34 cellular contexts compared by ENCODE assay signal in the genomic region with DNA sequence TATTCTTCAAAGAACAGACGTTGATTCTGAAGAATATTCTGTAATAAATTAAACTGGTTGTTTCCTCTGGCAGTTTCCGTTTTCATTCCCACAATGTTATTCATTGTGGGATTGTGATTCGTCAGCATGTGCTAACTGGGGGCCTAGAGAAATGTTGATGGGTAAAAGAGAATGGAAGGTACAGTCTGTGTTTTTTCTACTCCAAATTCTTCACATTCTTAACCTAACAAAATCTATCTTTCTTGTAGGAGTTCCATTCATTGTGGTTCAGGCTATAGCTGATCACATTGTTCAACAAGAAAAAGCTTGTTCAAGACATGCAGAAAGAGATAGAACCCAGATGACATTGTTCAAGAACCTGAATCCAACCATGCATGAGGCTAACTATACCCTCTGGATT. TPM values are rescaled to one million over a fixed set of nuclear protein-coding genes. Genes with fewer than 3 reads are reported as not detected.
DNase-seq lines count a peak whose midpoint lies in the region; ATAC-seq and TF ChIP-seq lines count a peak whose summit lies in the region.
"Had no signal": no experiment of that assay in that cellular context is flagged by ENCODE, and none has a peak within 500 bp of the region (broad histone marks: within the 10 kb centered on the region; RNA-seq: fewer than 3 reads in every experiment).

No MANE protein-coding gene starts in this region.

- H3K4me1 Mint-ChIP-seq in endothelial cell (ENCODE audit: unreplicated experiment) = peaks cover 5% of the 10 kb centered on the region
- H3K4me1 Mint-ChIP-seq: memory B cell; naive thymus-derived CD8-positive, alpha-beta T cell had no signal

- H2AFZ ChIP-seq in ACC112 (ENCODE audit: low read length, unreplicated experiment) = peak overlapping the region; percentile 11
- H2AFZ ChIP-seq in GM23248 = peak overlapping the region; percentile 35

- H3K36me3 ChIP-seq in ACC112 (ENCODE audit: insufficient read depth, low read length) = no peaks in the 10 kb centered on the region
- H3K36me3 ChIP-seq in GM23248 (ENCODE audit: low read depth) = no peaks in the 10 kb centered on the region
- no peaks in the 10 kb centered on the region for H3K36me3 ChIP-seq in adipocyte (ENCODE audit: control insufficient read depth, insufficient read depth, low read length, severe bottlenecking)
- H3K36me3 ChIP-seq: Peyer's patch, suprapubic skin had no signal

- peak; percentile 35 for DNase-seq in GM23248
- DNase-seq in adipocyte (ENCODE audit: low read depth) = no peak
- peak; percentile 12 for DNase-seq in glomerular visceral epithelial cell (ENCODE audit: extremely low spot score)
- no peak for DNase-seq in endothelial cell (ENCODE audit: low spot score)
- DNase-seq in SW480 (ENCODE audit: low spot score) = no peak
- DNase-seq in NCI-H2081 (lab: John Stamatoyannopoulos, UW) = no peak
- DNase-seq: activated CD8-positive, alpha-beta memory T cell treated with anti-CD3 and anti-CD28 coated beads for 24 hours; activated naive CD4-positive, alpha-beta T cell treated with anti-CD3 and anti-CD28 coated beads for 36 hours; activated T-cell treated with anti-CD3 and anti-CD28 coated beads, Interleukin-2, amount 50 U/mL, for 4 hours; aorta; cerebellar nuclear complex; DMS 273 treated with DMSO at 0.1 percent for 48 hours; endodermal cell; H7; hippocampal formation; islet precursor cell; Karpas-422; naive thymus-derived CD8-positive, alpha-beta T cell; NCI-H1048; NCI-H446 treated with DMSO at 0.1 percent for 48 hours; NK-92 treated with Interleukin-12 subunit alpha and Interleukin-12 subunit beta, amount 100 ng/mL, for 24 hours; Peyer's patch; right lobe of liver; stimulated activated CD4-positive, alpha-beta T cell treated with anti-CD3 and anti-CD28 coated beads, Interleukin-15, amount 100 ng/mL, for 24 hours; T-helper 9 cell had no signal

- no peaks in the 10 kb centered on the region for H3K9me2 ChIP-seq in GM23248 (ENCODE audit: insufficient read depth)

- H3K27ac ChIP-seq in ACC112 (ENCODE audit: low read depth, low read length) (peak overlapping the region; percentile 57; the same call in 1 of the 2 replicates), GM23248 (peak overlapping the region; percentile 61; the same call in 1 of the 2 replicates)
- H3K27ac ChIP-seq: A549, Peyer's patch, right lobe of liver, SK-N-MC had no signal

- H3K4me1 ChIP-seq in ACC112 (ENCODE audit: control insufficient read depth, insufficient read depth, low read length, unreplicated experiment) = peaks cover 21% of the 10 kb centered on the region
- H3K4me1 ChIP-seq in GM23248 (ENCODE audit: insufficient read depth) = peaks cover 28% of the 10 kb centered on the region
- H3K4me1 ChIP-seq in adipocyte (ENCODE audit: control insufficient read depth, insufficient read depth, low read length) = peaks cover 25% of the 10 kb centered on the region
- H3K4me1 ChIP-seq: A549, Peyer's patch, suprapubic skin had no signal

- peak overlapping the region; percentile 97 for H3K4me2 ChIP-seq in GM23248 (ENCODE audit: unreplicated experiment)
- H3K4me2 ChIP-seq: A549 had no signal

- H3K79me2 ChIP-seq in ACC112 (ENCODE audit: control insufficient read depth, insufficient read depth, low read length, unreplicated experiment) (no peaks in the 10 kb centered on the region), GM23248 (ENCODE audit: insufficient read depth) (no peaks in the 10 kb centered on the region)

- H3K27me3 ChIP-seq in ACC112 (ENCODE audit: insufficient read depth, low read length) (no peaks in the 10 kb centered on the region), GM23248 (replicated peaks; ENCODE audit: insufficient read depth) (no peaks in the 10 kb centered on the region), adipocyte (replicated peaks; ENCODE audit: control insufficient read depth, insufficient read depth, low read length) (no peaks in the 10 kb centered on the region)
- H3K27me3 ChIP-seq: Peyer's patch, right lobe of liver, suprapubic skin had no signal

- 2 to 5% methylated on average over 3 of the region's 3 CpGs for WGBS in GM23248 (ENCODE audit: low coverage in 1 of 2, low lambda C conversion rate in 2 of 2, missing lambda C conversion rate in 2 of 2), 2 experiments

- H3K9ac ChIP-seq in GM23248 (no peak overlapping the region), adipocyte (ENCODE audit: low read length) (peak overlapping the region; percentile 79)

- TF ChIP-seq CTCF in endothelial cell (IDR thresholded peaks at IDR 0.05; ENCODE audit: unreplicated experiment) = no peak

- no peaks in the 10 kb centered on the region for H3K36me3 Mint-ChIP-seq in endothelial cell (ENCODE audit: low read depth, unreplicated experiment)
- H3K36me3 Mint-ChIP-seq: memory B cell; naive thymus-derived CD8-positive, alpha-beta T cell had no signal

- no peak overlapping the region for H3K4me3 Mint-ChIP-seq in endothelial cell (ENCODE audit: unreplicated experiment)
- H3K4me3 Mint-ChIP-seq: activated naive CD4-positive, alpha-beta T cell treated with anti-CD3 and anti-CD28 coated beads for 36 hours; activated T-cell treated with anti-CD3 and anti-CD28 coated beads, Interleukin-2, amount 50 U/mL, for 4 hours; endodermal cell; memory B cell; naive thymus-derived CD8-positive, alpha-beta T cell had no signal

- H4K20me1 ChIP-seq in GM23248 (ENCODE audit: insufficient read depth) = no peaks in the 10 kb centered on the region

- in situ Hi-C loops in GM23248 (cut with MboI) = no loop called here

- H3K27me3 Mint-ChIP-seq in endothelial cell (ENCODE audit: unreplicated experiment) = no peaks in the 10 kb centered on the region

- peaks cover 28% of the 10 kb centered on the region for H3F3A ChIP-seq in GM23248 (ENCODE audit: insufficient read depth)

- no peak overlapping the region for H3K27ac Mint-ChIP-seq in endothelial cell (ENCODE audit: unreplicated experiment)
- H3K27ac Mint-ChIP-seq: activated naive CD4-positive, alpha-beta T cell treated with anti-CD3 and anti-CD28 coated beads for 36 hours; endodermal cell; memory B cell; naive thymus-derived CD8-positive, alpha-beta T cell had no signal

- no peak for ATAC-seq in GM19328 (IDR thresholded peaks at IDR 0.05; ENCODE audit: unreplicated experiment)
- ATAC-seq: A549; activated T-cell treated with anti-CD3 and anti-CD28 coated beads, Interleukin-2, amount 50 U/mL, for 4 hours; GM12878; naive thymus-derived CD8-positive, alpha-beta T cell; right lobe of liver had no signal

- no peaks in the 10 kb centered on the region for H3K9me3 Mint-ChIP-seq in endothelial cell (ENCODE audit: unreplicated experiment)
- H3K9me3 Mint-ChIP-seq: activated naive CD4-positive, alpha-beta T cell treated with anti-CD3 and anti-CD28 coated beads for 36 hours; activated T-cell treated with anti-CD3 and anti-CD28 coated beads, Interleukin-2, amount 50 U/mL, for 4 hours; memory B cell had no signal

- H3K4me3 ChIP-seq in ACC112 (ENCODE audit: low read depth, low read length) = no peak overlapping the region
- peak overlapping the region; percentile 53; the same call in 1 of the 2 replicates for H3K4me3 ChIP-seq in GM23248
- no peak overlapping the region for H3K4me3 ChIP-seq in adipocyte (ENCODE audit: low read length)
- H3K4me3 ChIP-seq: A549, GM12878, right lobe of liver, SK-N-MC had no signal

- no peaks in the 10 kb centered on the region for H3K9me3 ChIP-seq in GM23248 (ENCODE audit: low read depth)
- H3K9me3 ChIP-seq in adipocyte (ENCODE audit: control insufficient read depth, low read length) = no peaks in the 10 kb centered on the region
- H3K9me3 ChIP-seq: A549, Peyer's patch, right lobe of liver, suprapubic skin had no signal

RNA-seq across cellular contexts. Expression of gene CD163, which starts 5.9 kb away (rescaled TPM):
- total RNA-seq in GM23248 (2014; rRNA removed; shearing (Covaris generic)) = not detected in 2 replicates
- polyA plus RNA-seq in GM23248 (2016; fragmentation: Nextera tagmentation; extraction: Ambion mirVana) = 0.05 TPM in 1 of 2 replicates, not detected in the other
- 0.90 TPM for total RNA-seq in endothelial cell (ENCODE audit: unreplicated experiment)
- total RNA-seq: activated naive CD4-positive, alpha-beta T cell treated with anti-CD3 and anti-CD28 coated beads for 36 hours; fibroblast of lung; osteocyte had no signal
- polyA plus RNA-seq: A549, GM12878 had no signal

RNA-seq across cellular contexts. Expression of gene CD163L1, which starts 53.7 kb away (rescaled TPM):
- 0.43 TPM in 1 of 2 replicates, not detected in the other for total RNA-seq in GM23248 (2014; rRNA removed; shearing (Covaris generic))
- polyA plus RNA-seq in GM23248 (2016; fragmentation: Nextera tagmentation; extraction: Ambion mirVana) = 1.9 and 2.5 TPM in 2 replicates
- 0.69 TPM for total RNA-seq in endothelial cell (ENCODE audit: unreplicated experiment)
- total RNA-seq: activated naive CD4-positive, alpha-beta T cell treated with anti-CD3 and anti-CD28 coated beads for 36 hours had no signal
- polyA plus RNA-seq: naive thymus-derived CD8-positive, alpha-beta T cell had no signal

Comparison
In these comparisons a context has a peak if more than half of its experiments do, and no peak if none do; other contexts are left out.
1. DNase-seq: peak in GM23248 (single experiment) and glomerular visceral epithelial cell (single experiment); none in adipocyte (single experiment), endothelial cell (single experiment), SW480 (single experiment) and NCI-H2081 (0 of 2).